ENCODE assay signal across 1 cellular context in genomic region chr17:37609170-37610040, GRCh38.
A peak's percentile ranks its signal among the peaks of the same experiment; 100 is the strongest.
TF ChIP-seq lines count a peak whose summit lies in the region.

SYNRG (minus strand) TSS chr17:37609418; CDS start chr17:37609355, 63 bp downstream.

TF ChIP-seq in HepG2, 621 proteins besides CTCF, POLR2A, EP300 and RAD21 (continued from another document and continues in another):
- TF ChIP-seq GMEB2 (CRISPR knock-in tag; IDR thresholded peaks at IDR 0.05; ENCODE audit: low read depth) = no peak; the same call in 1 of the 2 replicates
- no peak for TF ChIP-seq RNF219 (CRISPR knock-in tag; IDR thresholded peaks at IDR 0.05)
- peak; percentile 73 for TF ChIP-seq KDM5B (CRISPR knock-in tag; IDR thresholded peaks at IDR 0.05; ENCODE audit: borderline replicate concordance)
- peak; percentile 63; the same call in 1 of the 2 replicates for TF ChIP-seq KLF12 (CRISPR knock-in tag; IDR thresholded peaks at IDR 0.05; ENCODE audit: borderline replicate concordance)
- TF ChIP-seq ZNF800 (CRISPR knock-in tag; IDR thresholded peaks at IDR 0.05) = 0 out of 2 replicates have a peak, but pooled peaks have one; percentile 33
- peak; percentile 83; the same call in 1 of the 2 replicates for TF ChIP-seq ZNF275 (CRISPR knock-in tag; IDR thresholded peaks at IDR 0.05; ENCODE audit: borderline replicate concordance)
- TF ChIP-seq ZNF33B (CRISPR knock-in tag; IDR thresholded peaks at IDR 0.05) = peak; percentile 59; the same call in 1 of the 2 replicates
- TF ChIP-seq ATF7 (IDR thresholded peaks at IDR 0.05) = no peak
- TF ChIP-seq ATF7 (CRISPR knock-in tag; IDR thresholded peaks at IDR 0.05) = peak; percentile 39; the same call in 1 of the 2 replicates
- TF ChIP-seq AGO2 (optimal IDR thresholded peaks at IDR 0.05; ENCODE audit: low read depth, low read length) = peak; percentile 99
- TF ChIP-seq KAT8 (CRISPR knock-in tag; IDR thresholded peaks at IDR 0.05) = peak; percentile 76
- 0 out of 2 replicates have a peak, but pooled peaks have one; percentile 28 for TF ChIP-seq MXD3 (CRISPR knock-in tag; IDR thresholded peaks at IDR 0.05)
- TF ChIP-seq ATF7-NPFF (CRISPR knock-in tag; IDR thresholded peaks at IDR 0.05; ENCODE audit: low read depth) = peak; percentile 77
- TF ChIP-seq FOXO4 (CRISPR knock-in tag; conservative IDR thresholded peaks at IDR 0.05) = 0 out of 2 replicates have a peak, but pooled peaks have one; percentile 69
- TF ChIP-seq CSRNP1 (CRISPR knock-in tag; IDR thresholded peaks at IDR 0.05) = peak; percentile 85
- peak; percentile 46; the same call in 1 of the 2 replicates for TF ChIP-seq SP2 (CRISPR knock-in tag; IDR thresholded peaks at IDR 0.05)
- peak; percentile 81; the same call in 1 of the 2 replicates for TF ChIP-seq TOPORS (CRISPR knock-in tag; IDR thresholded peaks at IDR 0.05)
- TF ChIP-seq CEBPG (CRISPR knock-in tag; IDR thresholded peaks at IDR 0.05) = no peak
- no peak for TF ChIP-seq ZFP1 (CRISPR knock-in tag; IDR thresholded peaks at IDR 0.05)
- TF ChIP-seq MIXL1 (CRISPR knock-in tag; IDR thresholded peaks at IDR 0.05) = 0 out of 2 replicates have a peak, but pooled peaks have one; percentile 30
- TF ChIP-seq MXI1 (IDR thresholded peaks at IDR 0.05; ENCODE audit: borderline replicate concordance, low read depth, low read length) = peak; percentile 96; the same call in 1 of the 3 replicates
- TF ChIP-seq ZNF556 (CRISPR knock-in tag; IDR thresholded peaks at IDR 0.05; ENCODE audit: borderline replicate concordance) = peak; percentile 48; the same call in 1 of the 2 replicates
- no peak for TF ChIP-seq AFF4 (CRISPR knock-in tag; IDR thresholded peaks at IDR 0.05)
- TF ChIP-seq ZNF766 (CRISPR knock-in tag; IDR thresholded peaks at IDR 0.05; ENCODE audit: borderline replicate concordance) = peak; percentile 94
- peak in 1 of 2 experiments; percentile 38; a peak in 2 of 4 replicates for TF ChIP-seq NR2F1 (CRISPR knock-in tag; IDR thresholded peaks at IDR 0.05)
- TF ChIP-seq SKI (IDR thresholded peaks at IDR 0.05; ENCODE audit: partially characterized antibody) = peak; percentile 42
- no peak for TF ChIP-seq JDP2 (CRISPR knock-in tag; IDR thresholded peaks at IDR 0.05; ENCODE audit: borderline replicate concordance)
- TF ChIP-seq MNT (IDR thresholded peaks at IDR 0.05) = peak; percentile 85
- TF ChIP-seq NFE2L2 (IDR thresholded peaks at IDR 0.05; ENCODE audit: low read length) = peak; percentile 10; the same call in 1 of the 2 replicates
- peak; percentile 42; the same call in 1 of the 2 replicates for TF ChIP-seq NCOA2 (CRISPR knock-in tag; IDR thresholded peaks at IDR 0.05)
- TF ChIP-seq ZBTB3 (CRISPR knock-in tag; IDR thresholded peaks at IDR 0.05; ENCODE audit: borderline replicate concordance, low read depth) = peak; percentile 48; the same call in 1 of the 2 replicates
- peak; percentile 43; the same call in 1 of the 2 replicates for TF ChIP-seq ZNF337 (CRISPR knock-in tag; IDR thresholded peaks at IDR 0.05; ENCODE audit: borderline replicate concordance, low read depth)
- TF ChIP-seq HNRNPK (IDR thresholded peaks at IDR 0.05; ENCODE audit: low read depth, low read length, poor library complexity, severe bottlenecking) = peak; percentile 95
- TF ChIP-seq SALL2 (CRISPR knock-in tag; IDR thresholded peaks at IDR 0.05) = peak; percentile 67; the same call in 1 of the 2 replicates
- peak; percentile 55; the same call in 1 of the 2 replicates for TF ChIP-seq ZNF615 (CRISPR knock-in tag; IDR thresholded peaks at IDR 0.05; ENCODE audit: borderline replicate concordance)
- TF ChIP-seq ZZZ3 (CRISPR knock-in tag; IDR thresholded peaks at IDR 0.05; ENCODE audit: borderline replicate concordance) = no peak
- TF ChIP-seq ZNF816 (CRISPR knock-in tag; IDR thresholded peaks at IDR 0.05; ENCODE audit: borderline replicate concordance) = no peak
- TF ChIP-seq CAMTA2 (CRISPR knock-in tag; IDR thresholded peaks at IDR 0.05; ENCODE audit: borderline replicate concordance) = no peak
- peak; percentile 89 for TF ChIP-seq THAP11 (CRISPR knock-in tag; IDR thresholded peaks at IDR 0.05)
- TF ChIP-seq KDM5A (IDR thresholded peaks at IDR 0.05; ENCODE audit: borderline replicate concordance, low read length) = peak; percentile 65; the same call in 1 of the 2 replicates
- TF ChIP-seq SALL1 (CRISPR knock-in tag; IDR thresholded peaks at IDR 0.05) = peak; percentile 83
- no peak for TF ChIP-seq FOXA1 (IDR thresholded peaks at IDR 0.05)
- TF ChIP-seq FOXA1 (CRISPR knock-in tag; IDR thresholded peaks at IDR 0.05) = peak; percentile 53
- peak; percentile 49; the same call in 1 of the 2 replicates for TF ChIP-seq ETV5 (CRISPR knock-in tag; IDR thresholded peaks at IDR 0.05; ENCODE audit: borderline replicate concordance)
- peak; percentile 76; the same call in 1 of the 2 replicates for TF ChIP-seq SIN3A (IDR thresholded peaks at IDR 0.05; ENCODE audit: borderline replicate concordance, low read depth, low read length)
- no peak for TF ChIP-seq ZMYM2 (CRISPR knock-in tag; IDR thresholded peaks at IDR 0.05)
